In the genomic region with DNA sequence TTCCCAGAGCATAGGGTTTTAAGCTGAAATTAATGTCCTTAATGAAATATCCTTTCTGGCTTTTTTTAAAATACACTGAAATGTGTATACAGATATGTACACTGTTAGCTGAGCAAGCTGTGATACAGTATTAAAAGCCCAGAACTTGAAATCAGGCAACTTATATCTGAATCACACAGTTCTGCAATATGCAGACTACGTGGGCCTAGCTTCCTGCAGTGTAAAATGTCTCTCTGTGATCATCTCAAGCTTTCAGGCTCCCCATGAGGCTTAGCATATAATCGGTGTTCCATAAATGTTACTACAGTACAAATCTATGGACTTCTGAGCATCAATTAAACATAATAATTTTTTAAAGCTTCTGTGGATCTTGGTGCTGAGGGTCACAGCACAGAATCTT, we compare ENCODE assay signal across 15 cellular contexts. TPM values are rescaled to one million over a fixed set of nuclear protein-coding genes. Genes with fewer than 3 reads are reported as not detected.
DNase-seq lines count a peak whose midpoint lies in the region; ATAC-seq and TF ChIP-seq lines count a peak whose summit lies in the region.
"Had no signal": no experiment of that assay in that cellular context is flagged by ENCODE, and none has a peak within 500 bp of the region (broad histone marks: within the 10 kb centered on the region; RNA-seq: fewer than 3 reads in every experiment).

No MANE protein-coding gene starts in this region.

- no peak overlapping the region for H2AFZ ChIP-seq in PC-3 (ENCODE audit: low read length)

- POLR2A ChIA-PET in PC-3 (lab: Charles Lee; ENCODE audit: unreplicated experiment) (no interaction called here), HEK293T (lab: Yijun Ruan, JAX) (no interaction called here)

- no peaks in the 10 kb centered on the region for H3K9me3 ChIP-seq in PC-3 (ENCODE audit: low read length)
- H3K9me3 ChIP-seq: adrenal gland, tibial artery had no signal

- no peaks in the 10 kb centered on the region for H3K9me2 ChIP-seq in PC-3 (replicated peaks; ENCODE audit: low read length)

- H3F3A ChIP-seq in PC-3 (ENCODE audit: low read length, unreplicated experiment), result no peaks in the 10 kb centered on the region

- DNase-seq in CD1c-positive myeloid dendritic cell (ENCODE audit: extremely low spot score) (peak; percentile 57), PC-3 (no peak), fibroblast of peridontal ligament (ENCODE audit: extremely low read depth) (peak; percentile 18), HEK293T (ENCODE audit: extremely low spot score) (no peak), DMS79 treated with DMSO at 0.1 percent for 48 hours (lab: John Stamatoyannopoulos, UW) (no peak)
- DNase-seq: activated CD8-positive, alpha-beta memory T cell treated with anti-CD3 and anti-CD28 coated beads for 24 hours; adrenal gland; CD4-positive, alpha-beta T cell; kidney glomerular epithelial cell; NCI-H1092 treated with DMSO at 0.1 percent for 48 hours; SHP77 treated with DMSO at 0.1 percent for 48 hours; tibial artery had no signal

- intact Hi-C loops in PC-3 (cut with micrococcal nuclease), result no loop called here

- no peaks in the 10 kb centered on the region for H4K20me1 ChIP-seq in PC-3 (ENCODE audit: low read length)

- CTCF ChIA-PET in PC-3 (lab: Charles Lee) (no interaction called here), HEK293T (lab: Yijun Ruan, JAX) (no interaction called here)

- BruUV-seq in PC-3 (replicated peaks; lab: Mats Ljungman, UMichigan), result no TSS peak

- H3K27ac ChIP-seq in PC-3 (ENCODE audit: low read length), result no peak overlapping the region
- H3K27ac ChIP-seq: adrenal gland, epithelial cell of prostate, tibial artery had no signal

- ATAC-seq in GM21447 (IDR thresholded peaks at IDR 0.05; ENCODE audit: unreplicated experiment) (peak; percentile 32), PC-3 (no peak), GM18907 (IDR thresholded peaks at IDR 0.05; ENCODE audit: unreplicated experiment) (no peak)

- no peak overlapping the region for H3K4me3 ChIP-seq in PC-3 (ENCODE audit: low read length)
- H3K4me3 ChIP-seq: adrenal gland, tibial artery had no signal

- no peaks in the 10 kb centered on the region for H3K79me2 ChIP-seq in PC-3 (ENCODE audit: low read length)

- H3K36me3 ChIP-seq in PC-3 (ENCODE audit: low read depth, low read length), result no peaks in the 10 kb centered on the region
- H3K36me3 ChIP-seq: adrenal gland, tibial artery had no signal

- peak overlapping the region; percentile 42 for H3K4me2 ChIP-seq in PC-3 (ENCODE audit: low read length)

- no peak overlapping the region for H3K9ac ChIP-seq in PC-3 (ENCODE audit: low read length)

- TF ChIP-seq CTCF in PC-3 (conservative IDR thresholded peaks at IDR 0.05; ENCODE audit: low read depth, low read length), result no peak

- H3K4me1 ChIP-seq in PC-3 (ENCODE audit: insufficient read depth, low read length), result peaks cover 10% of the 10 kb centered on the region
- H3K4me1 ChIP-seq: adrenal gland, tibial artery had no signal

- no peaks in the 10 kb centered on the region for H3K27me3 ChIP-seq in PC-3 (ENCODE audit: low read length)
- H3K27me3 ChIP-seq: adrenal gland had no signal

TF ChIP-seq in HEK293T, 16 proteins besides CTCF, POLR2A, EP300 and RAD21:
- no peak for TF ChIP-seq FOXA1 (IDR thresholded peaks at IDR 0.05)
- TF ChIP-seq ARNT (IDR thresholded peaks at IDR 0.05), result no peak
- TF ChIP-seq BHLHE40 (IDR thresholded peaks at IDR 0.05; ENCODE audit: borderline replicate concordance), result no peak
- TF ChIP-seq ELF4 (IDR thresholded peaks at IDR 0.05), result no peak
- TF ChIP-seq FOXM1 (IDR thresholded peaks at IDR 0.05; ENCODE audit: borderline replicate concordance), result no peak
- TF ChIP-seq TARDBP (IDR thresholded peaks at IDR 0.05), result no peak
- TF ChIP-seq NFRKB (IDR thresholded peaks at IDR 0.05), result no peak
- TF ChIP-seq FOXK2 (IDR thresholded peaks at IDR 0.05), result no peak
- no peak for TF ChIP-seq SP1 (IDR thresholded peaks at IDR 0.05)
- TF ChIP-seq ZNF384 (IDR thresholded peaks at IDR 0.05), result no peak
- TF ChIP-seq SUZ12 (IDR thresholded peaks at IDR 0.05), result no peak
- no peak for TF ChIP-seq LEF1 (IDR thresholded peaks at IDR 0.05; ENCODE audit: borderline replicate concordance)
- no peak for TF ChIP-seq HDGF (IDR thresholded peaks at IDR 0.05; ENCODE audit: borderline replicate concordance)
- TF ChIP-seq PKNOX1 (IDR thresholded peaks at IDR 0.05), result no peak
- no peak for TF ChIP-seq CTBP1 (IDR thresholded peaks at IDR 0.05; ENCODE audit: borderline replicate concordance)
- TF ChIP-seq L3MBTL2 (conservative IDR thresholded peaks at IDR 0.05), result no peak
TF ChIP-seq in HEK293T: peak in this region for 0.

RNA-seq across cellular contexts. Expression of gene FBXO15, which starts 8.2 kb away (rescaled TPM):
- 0.87 and 2.8 TPM in 2 replicates for total RNA-seq in PC-3 (2014; rRNA removed)

RNA-seq across cellular contexts. Expression of gene TIMM21, which starts 8.9 kb away (rescaled TPM):
- total RNA-seq in PC-3 (2014; rRNA removed), result 106 and 120 TPM in 2 replicates

Comparison
In these comparisons a context has a peak if more than half of its experiments do, and no peak if none do; other contexts are left out.
1. DNase-seq: peak in CD1c-positive myeloid dendritic cell (single experiment) and fibroblast of peridontal ligament (single experiment); none in PC-3 (single experiment), HEK293T (single experiment) and DMS79 treated with DMSO at 0.1 percent for 48 hours (single experiment).